36 cellular contexts compared by ENCODE assay signal in genomic region chr14:73620268-73620667, GRCh38. TPM values are rescaled to one million over a fixed set of nuclear protein-coding genes. Genes with fewer than 3 reads are reported as not detected.
"Had no signal": no experiment of that assay in that cellular context is flagged by ENCODE, and none has a peak within 500 bp of the region (broad histone marks: within the 10 kb centered on the region; RNA-seq: fewer than 3 reads in every experiment).

No MANE protein-coding gene starts in this region.

- H3K4me3 ChIP-seq: adrenal gland, body of pancreas, cardiac muscle cell, colonic mucosa had no signal

- H3K9me3 ChIP-seq: adrenal gland, body of pancreas, colonic mucosa had no signal

- DNase-seq: activated CD4-positive, alpha-beta memory T cell treated with anti-CD3 and anti-CD28 coated beads for 36 hours; activated CD4-positive, alpha-beta T cell treated with anti-CD3 and anti-CD28 coated beads for 36 hours; activated CD4-positive, alpha-beta T cell treated with anti-CD3 and anti-CD28 coated beads, Interleukin-2, amount 10 ng/mL, durations not matched to agents 24 days and 14 days; activated CD4-positive, CD25-positive, alpha-beta regulatory T cell; activated CD4-positive, CD25-positive, alpha-beta regulatory T cell treated with anti-CD3 and anti-CD28 coated beads, Interleukin-2, amount 50 U/mL, for 72 hours; activated CD8-positive, alpha-beta memory T cell treated with anti-CD3 and anti-CD28 coated beads, Interleukin-2, amount 10 ng/mL, durations not matched to agents 7 days and 5 days; activated CD8-positive, alpha-beta memory T cell treated with anti-CD3 and anti-CD28 coated beads, Interleukin-2, amount 50 U/mL, for 4 hours; activated CD8-positive, alpha-beta T cell treated with anti-CD3 and anti-CD28 coated beads, Interleukin-2, amount 10 ng/mL, durations not matched to agents 7 days and 5 days; activated effector memory CD4-positive, alpha-beta T cell treated with anti-CD3 and anti-CD28 coated beads, Interleukin-2, amount 50 U/mL, for 16 hours; activated naive CD4-positive, alpha-beta T cell treated with anti-CD3 and anti-CD28 coated beads for 36 hours; activated naive CD8-positive, alpha-beta T cell treated with anti-CD3 and anti-CD28 coated beads for 36 hours; activated naive CD8-positive, alpha-beta T cell treated with anti-CD3 and anti-CD28 coated beads, Interleukin-2, amount 50 U/mL, for 24 hours; activated T-cell treated with anti-CD3 and anti-CD28 coated beads, Interleukin-2, amount 50 U/mL, for 1 hour; activated T-cell treated with anti-CD3 and anti-CD28 coated beads, Interleukin-2, amount 50 U/mL, for 48 hours; adrenal gland; amygdala; aorta; body of pancreas; central memory CD4-positive, alpha-beta T cell; cerebellar nuclear complex; colonic mucosa; effector memory CD4-positive, alpha-beta T cell; endodermal cell; foreskin fibroblast; glutamatergic neuron; T-helper 1 cell; T-helper 17 cell; T1000 had no signal

- FAIRE-seq: frontal cortex had no signal

- H3K27ac ChIP-seq: adrenal gland, body of pancreas, cardiac muscle cell, colonic mucosa had no signal

- H3K27me3 ChIP-seq: adrenal gland, body of pancreas, cardiac muscle cell, colonic mucosa had no signal

- H3K4me1 ChIP-seq: adrenal gland, body of pancreas, colonic mucosa had no signal

- ATAC-seq: activated CD4-positive, alpha-beta T cell treated with anti-CD3 and anti-CD28 coated beads for 36 hours; activated CD8-positive, alpha-beta memory T cell treated with anti-CD3 and anti-CD28 coated beads, Interleukin-2, amount 10 ng/mL, durations not matched to agents 7 days and 5 days; activated CD8-positive, alpha-beta T cell treated with anti-CD3 and anti-CD28 coated beads, Interleukin-2, amount 10 ng/mL, durations not matched to agents 7 days and 5 days; activated naive CD8-positive, alpha-beta T cell treated with anti-CD3 and anti-CD28 coated beads, Interleukin-2, amount 50 U/mL, for 24 hours; body of pancreas; esophagus mucosa; T-helper 17 cell had no signal

- H3K36me3 ChIP-seq: adrenal gland, cardiac muscle cell, colonic mucosa had no signal

RNA-seq across cellular contexts. Expression of gene ACOT6, which starts 8.0 kb away (rescaled TPM):
- total RNA-seq: activated CD4-positive, alpha-beta memory T cell treated with anti-CD3 and anti-CD28 coated beads for 36 hours; activated CD4-positive, alpha-beta T cell treated with anti-CD3 and anti-CD28 coated beads, Interleukin-2, amount 10 ng/mL, durations not matched to agents 24 days and 14 days; activated CD8-positive, alpha-beta memory T cell treated with anti-CD3 and anti-CD28 coated beads for 36 hours; activated CD8-positive, alpha-beta memory T cell treated with anti-CD3 and anti-CD28 coated beads, Interleukin-2, amount 10 ng/mL, durations not matched to agents 7 days and 5 days; activated CD8-positive, alpha-beta T cell treated with anti-CD3 and anti-CD28 coated beads, Interleukin-2, amount 10 ng/mL, durations not matched to agents 7 days and 5 days; activated naive CD4-positive, alpha-beta T cell treated with anti-CD3 and anti-CD28 coated beads for 36 hours; activated naive CD8-positive, alpha-beta T cell treated with anti-CD3 and anti-CD28 coated beads for 36 hours; activated T-helper 1 cell treated with anti-CD3 and anti-CD28 coated beads, Interleukin-12 subunit alpha, Interleukin-12 subunit beta, Interleukin-2, Interleukin-4 antibody, amounts not matched to agents 30 ng/mL and 10 ng/mL and 1 ng/mL, durations not matched to agents 14 hours and 24 hours and 36 hours; activated T-helper 2 cell treated with anti-CD3 and anti-CD28 coated beads, Interferon-gamma antibody, Interleukin-2, Interleukin-4, amounts not matched to agents 10 μg/mL and 5 μg/mL and 100 μg/mL, durations not matched to agents 14 hours and 24 hours and 36 hours; adrenal gland; aorta; body of pancreas; colonic mucosa; dermis microvascular lymphatic vessel endothelial cell; endodermal cell; epithelial cell of proximal tubule; esophagus mucosa; frontal cortex; T-helper 17 cell had no signal
- polyA plus RNA-seq: aorta had no signal
